1 cellular context compared by ENCODE assay signal in the genomic region with DNA sequence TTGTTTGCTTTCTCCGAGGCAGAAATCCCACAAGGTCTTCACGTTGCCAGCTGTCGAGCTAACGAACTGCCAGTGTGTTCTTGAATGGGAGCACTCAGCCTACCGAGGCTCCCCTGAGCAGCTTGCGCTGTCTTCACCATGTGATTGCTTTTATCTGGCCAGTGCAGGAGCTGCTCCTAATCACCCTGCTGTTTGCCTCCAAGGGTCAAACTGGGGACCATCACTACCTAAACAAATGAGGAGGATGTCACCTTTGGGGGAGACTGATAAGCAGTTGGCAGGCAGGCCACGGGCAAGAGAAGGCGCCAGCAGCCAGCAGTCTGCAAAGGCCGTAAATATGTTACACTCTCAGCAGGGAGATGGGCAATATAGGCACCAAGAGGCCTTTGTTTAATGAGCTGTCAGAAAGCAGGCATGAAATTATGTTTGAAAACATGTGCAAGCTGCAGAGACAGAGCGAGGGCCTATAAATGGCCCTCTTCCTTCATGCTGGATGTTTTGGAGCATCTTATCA.
TF ChIP-seq lines count a peak whose summit lies in the region.

No MANE protein-coding gene starts in this region.

TF ChIP-seq in K562, 482 proteins besides CTCF, POLR2A, EP300 and RAD21 (continued from another document and continues in another):
- TF ChIP-seq NEUROD1 (IDR thresholded peaks at IDR 0.05; ENCODE audit: borderline replicate concordance, low read depth, low read length, partially characterized antibody) = peak; percentile 85
- TF ChIP-seq, protein P1, sequence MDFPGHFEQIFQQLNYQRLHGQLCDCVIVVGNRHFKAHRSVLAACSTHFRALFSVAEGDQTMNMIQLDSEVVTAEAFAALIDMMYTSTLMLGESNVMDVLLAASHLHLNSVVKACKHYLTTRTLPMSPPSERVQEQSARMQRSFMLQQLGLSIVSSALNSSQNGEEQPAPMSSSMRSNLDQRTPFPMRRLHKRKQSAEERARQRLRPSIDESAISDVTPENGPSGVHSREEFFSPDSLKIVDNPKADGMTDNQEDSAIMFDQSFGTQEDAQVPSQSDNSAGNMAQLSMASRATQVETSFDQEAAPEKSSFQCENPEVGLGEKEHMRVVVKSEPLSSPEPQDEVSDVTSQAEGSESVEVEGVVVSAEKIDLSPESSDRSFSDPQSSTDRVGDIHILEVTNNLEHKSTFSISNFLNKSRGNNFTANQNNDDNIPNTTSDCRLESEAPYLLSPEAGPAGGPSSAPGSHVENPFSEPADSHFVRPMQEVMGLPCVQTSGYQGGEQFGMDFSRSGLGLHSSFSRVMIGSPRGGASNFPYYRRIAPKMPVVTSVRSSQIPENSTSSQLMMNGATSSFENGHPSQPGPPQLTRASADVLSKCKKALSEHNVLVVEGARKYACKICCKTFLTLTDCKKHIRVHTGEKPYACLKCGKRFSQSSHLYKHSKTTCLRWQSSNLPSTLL (IDR thresholded peaks at IDR 0.05) = no peak
- no peak for TF ChIP-seq ATF1 (CRISPR knock-in tag; IDR thresholded peaks at IDR 0.05)
- peak; percentile 67 for TF ChIP-seq ATF1 (tag; IDR thresholded peaks at IDR 0.05)
- TF ChIP-seq, protein P2, sequence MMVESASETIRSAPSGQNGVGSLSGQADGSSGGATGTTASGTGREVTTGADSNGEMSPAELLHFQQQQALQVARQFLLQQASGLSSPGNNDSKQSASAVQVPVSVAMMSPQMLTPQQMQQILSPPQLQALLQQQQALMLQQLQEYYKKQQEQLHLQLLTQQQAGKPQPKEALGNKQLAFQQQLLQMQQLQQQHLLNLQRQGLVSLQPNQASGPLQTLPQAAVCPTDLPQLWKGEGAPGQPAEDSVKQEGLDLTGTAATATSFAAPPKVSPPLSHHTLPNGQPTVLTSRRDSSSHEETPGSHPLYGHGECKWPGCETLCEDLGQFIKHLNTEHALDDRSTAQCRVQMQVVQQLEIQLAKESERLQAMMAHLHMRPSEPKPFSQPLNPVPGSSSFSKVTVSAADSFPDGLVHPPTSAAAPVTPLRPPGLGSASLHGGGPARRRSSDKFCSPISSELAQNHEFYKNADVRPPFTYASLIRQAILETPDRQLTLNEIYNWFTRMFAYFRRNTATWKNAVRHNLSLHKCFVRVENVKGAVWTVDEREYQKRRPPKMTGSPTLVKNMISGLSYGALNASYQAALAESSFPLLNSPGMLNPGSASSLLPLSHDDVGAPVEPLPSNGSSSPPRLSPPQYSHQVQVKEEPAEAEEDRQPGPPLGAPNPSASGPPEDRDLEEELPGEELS (CRISPR knock-in tag; IDR thresholded peaks at IDR 0.05; ENCODE audit: borderline replicate concordance) = no peak
- peak; percentile 55; the same call in 1 of the 2 replicates for TF ChIP-seq ZNF316 (IDR thresholded peaks at IDR 0.05)
- TF ChIP-seq, protein P3, sequence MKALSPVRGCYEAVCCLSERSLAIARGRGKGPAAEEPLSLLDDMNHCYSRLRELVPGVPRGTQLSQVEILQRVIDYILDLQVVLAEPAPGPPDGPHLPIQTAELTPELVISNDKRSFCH (CRISPR knock-in tag; IDR thresholded peaks at IDR 0.05) = no peak
- TF ChIP-seq, protein P3 (tag; IDR thresholded peaks at IDR 0.05) = no peak
- peak; percentile 30 for TF ChIP-seq TAF1 (IDR thresholded peaks at IDR 0.05; ENCODE audit: control insufficient read depth, extremely low read depth, insufficient read depth, low read length, severe bottlenecking)
- TF ChIP-seq ZNF324 (CRISPR knock-in tag; IDR thresholded peaks at IDR 0.05) = no peak
- peak; percentile 79; the same call in 1 of the 2 replicates for TF ChIP-seq NCOA1 (IDR thresholded peaks at IDR 0.05; ENCODE audit: low read depth)
- no peak for TF ChIP-seq ZNF12 (CRISPR knock-in tag; IDR thresholded peaks at IDR 0.05)
- TF ChIP-seq, protein P4, sequence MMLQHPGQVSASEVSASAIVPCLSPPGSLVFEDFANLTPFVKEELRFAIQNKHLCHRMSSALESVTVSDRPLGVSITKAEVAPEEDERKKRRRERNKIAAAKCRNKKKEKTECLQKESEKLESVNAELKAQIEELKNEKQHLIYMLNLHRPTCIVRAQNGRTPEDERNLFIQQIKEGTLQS (IDR thresholded peaks at IDR 0.05) = no peak; the same call in 1 of the 2 replicates
- TF ChIP-seq, protein P4 (CRISPR knock-in tag; conservative IDR thresholded peaks at IDR 0.05) = peak; percentile 79
- TF ChIP-seq PTBP1 (IDR thresholded peaks at IDR 0.05; ENCODE audit: low read depth, low read length) = no peak
- no peak for TF ChIP-seq SREBF2 (CRISPR knock-in tag; IDR thresholded peaks at IDR 0.05)
- peak; percentile 68 for TF ChIP-seq RB1 (IDR thresholded peaks at IDR 0.05; ENCODE audit: low read depth)
- TF ChIP-seq SNIP1 (IDR thresholded peaks at IDR 0.05; ENCODE audit: low read depth) = no peak
- no peak for TF ChIP-seq OTX1 (CRISPR knock-in tag; IDR thresholded peaks at IDR 0.05)
- no peak for TF ChIP-seq ZNF668 (CRISPR knock-in tag; IDR thresholded peaks at IDR 0.05)
- peak; percentile 86 for TF ChIP-seq HDAC3 (IDR thresholded peaks at IDR 0.05; ENCODE audit: borderline replicate concordance, partially characterized antibody)
- peak; percentile 72; the same call in 1 of the 2 replicates for TF ChIP-seq ZBED1 (IDR thresholded peaks at IDR 0.05)
- TF ChIP-seq CHD1 (IDR thresholded peaks at IDR 0.05; ENCODE audit: low read length) = no peak
- TF ChIP-seq NFRKB (IDR thresholded peaks at IDR 0.05; ENCODE audit: low read depth) = no peak
- TF ChIP-seq RBM17 (IDR thresholded peaks at IDR 0.05; ENCODE audit: borderline replicate concordance, low read depth, low read length) = no peak
- TF ChIP-seq ZNF589 (CRISPR knock-in tag; IDR thresholded peaks at IDR 0.05; ENCODE audit: low read depth) = peak; percentile 77; the same call in 1 of the 2 replicates
- TF ChIP-seq, protein P5, sequence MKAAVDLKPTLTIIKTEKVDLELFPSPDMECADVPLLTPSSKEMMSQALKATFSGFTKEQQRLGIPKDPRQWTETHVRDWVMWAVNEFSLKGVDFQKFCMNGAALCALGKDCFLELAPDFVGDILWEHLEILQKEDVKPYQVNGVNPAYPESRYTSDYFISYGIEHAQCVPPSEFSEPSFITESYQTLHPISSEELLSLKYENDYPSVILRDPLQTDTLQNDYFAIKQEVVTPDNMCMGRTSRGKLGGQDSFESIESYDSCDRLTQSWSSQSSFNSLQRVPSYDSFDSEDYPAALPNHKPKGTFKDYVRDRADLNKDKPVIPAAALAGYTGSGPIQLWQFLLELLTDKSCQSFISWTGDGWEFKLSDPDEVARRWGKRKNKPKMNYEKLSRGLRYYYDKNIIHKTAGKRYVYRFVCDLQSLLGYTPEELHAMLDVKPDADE (conservative IDR thresholded peaks at IDR 0.05; ENCODE audit: control insufficient read depth, low read depth, low read length) = peak; percentile 72; the same call in 1 of the 2 replicates
- peak in 1 of 2 experiments; percentile 60; a peak in 1 of 4 replicates for TF ChIP-seq ETV6 (IDR thresholded peaks at IDR 0.05; ENCODE audit: borderline replicate concordance in 1 of 2, low read depth in 2 of 2, low read length in 1 of 2)
- no peak for TF ChIP-seq ETV6 (CRISPR knock-in tag; IDR thresholded peaks at IDR 0.05; ENCODE audit: borderline replicate concordance)
- TF ChIP-seq RBBP5 (IDR thresholded peaks at IDR 0.05; ENCODE audit: borderline replicate concordance, insufficient read depth, low read length, poor library complexity, severe bottlenecking) = no peak
- TF ChIP-seq, protein P6, sequence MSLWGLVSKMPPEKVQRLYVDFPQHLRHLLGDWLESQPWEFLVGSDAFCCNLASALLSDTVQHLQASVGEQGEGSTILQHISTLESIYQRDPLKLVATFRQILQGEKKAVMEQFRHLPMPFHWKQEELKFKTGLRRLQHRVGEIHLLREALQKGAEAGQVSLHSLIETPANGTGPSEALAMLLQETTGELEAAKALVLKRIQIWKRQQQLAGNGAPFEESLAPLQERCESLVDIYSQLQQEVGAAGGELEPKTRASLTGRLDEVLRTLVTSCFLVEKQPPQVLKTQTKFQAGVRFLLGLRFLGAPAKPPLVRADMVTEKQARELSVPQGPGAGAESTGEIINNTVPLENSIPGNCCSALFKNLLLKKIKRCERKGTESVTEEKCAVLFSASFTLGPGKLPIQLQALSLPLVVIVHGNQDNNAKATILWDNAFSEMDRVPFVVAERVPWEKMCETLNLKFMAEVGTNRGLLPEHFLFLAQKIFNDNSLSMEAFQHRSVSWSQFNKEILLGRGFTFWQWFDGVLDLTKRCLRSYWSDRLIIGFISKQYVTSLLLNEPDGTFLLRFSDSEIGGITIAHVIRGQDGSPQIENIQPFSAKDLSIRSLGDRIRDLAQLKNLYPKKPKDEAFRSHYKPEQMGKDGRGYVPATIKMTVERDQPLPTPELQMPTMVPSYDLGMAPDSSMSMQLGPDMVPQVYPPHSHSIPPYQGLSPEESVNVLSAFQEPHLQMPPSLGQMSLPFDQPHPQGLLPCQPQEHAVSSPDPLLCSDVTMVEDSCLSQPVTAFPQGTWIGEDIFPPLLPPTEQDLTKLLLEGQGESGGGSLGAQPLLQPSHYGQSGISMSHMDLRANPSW (CRISPR knock-in tag; IDR thresholded peaks at IDR 0.05) = no peak
- peak; percentile 80; the same call in 1 of the 2 replicates for TF ChIP-seq FOXJ2 (tag; IDR thresholded peaks at IDR 0.05)
- TF ChIP-seq, protein P7, sequence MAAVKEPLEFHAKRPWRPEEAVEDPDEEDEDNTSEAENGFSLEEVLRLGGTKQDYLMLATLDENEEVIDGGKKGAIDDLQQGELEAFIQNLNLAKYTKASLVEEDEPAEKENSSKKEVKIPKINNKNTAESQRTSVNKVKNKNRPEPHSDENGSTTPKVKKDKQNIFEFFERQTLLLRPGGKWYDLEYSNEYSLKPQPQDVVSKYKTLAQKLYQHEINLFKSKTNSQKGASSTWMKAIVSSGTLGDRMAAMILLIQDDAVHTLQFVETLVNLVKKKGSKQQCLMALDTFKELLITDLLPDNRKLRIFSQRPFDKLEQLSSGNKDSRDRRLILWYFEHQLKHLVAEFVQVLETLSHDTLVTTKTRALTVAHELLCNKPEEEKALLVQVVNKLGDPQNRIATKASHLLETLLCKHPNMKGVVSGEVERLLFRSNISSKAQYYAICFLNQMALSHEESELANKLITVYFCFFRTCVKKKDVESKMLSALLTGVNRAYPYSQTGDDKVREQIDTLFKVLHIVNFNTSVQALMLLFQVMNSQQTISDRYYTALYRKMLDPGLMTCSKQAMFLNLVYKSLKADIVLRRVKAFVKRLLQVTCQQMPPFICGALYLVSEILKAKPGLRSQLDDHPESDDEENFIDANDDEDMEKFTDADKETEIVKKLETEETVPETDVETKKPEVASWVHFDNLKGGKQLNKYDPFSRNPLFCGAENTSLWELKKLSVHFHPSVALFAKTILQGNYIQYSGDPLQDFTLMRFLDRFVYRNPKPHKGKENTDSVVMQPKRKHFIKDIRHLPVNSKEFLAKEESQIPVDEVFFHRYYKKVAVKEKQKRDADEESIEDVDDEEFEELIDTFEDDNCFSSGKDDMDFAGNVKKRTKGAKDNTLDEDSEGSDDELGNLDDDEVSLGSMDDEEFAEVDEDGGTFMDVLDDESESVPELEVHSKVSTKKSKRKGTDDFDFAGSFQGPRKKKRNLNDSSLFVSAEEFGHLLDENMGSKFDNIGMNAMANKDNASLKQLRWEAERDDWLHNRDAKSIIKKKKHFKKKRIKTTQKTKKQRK (IDR thresholded peaks at IDR 0.05; ENCODE audit: borderline replicate concordance, low read depth, low read length) = no peak
- TF ChIP-seq ELF4 (CRISPR knock-in tag; IDR thresholded peaks at IDR 0.05) = no peak
- no peak for TF ChIP-seq FOXK1 (CRISPR knock-in tag; IDR thresholded peaks at IDR 0.05; ENCODE audit: borderline replicate concordance)
- TF ChIP-seq, protein P8, sequence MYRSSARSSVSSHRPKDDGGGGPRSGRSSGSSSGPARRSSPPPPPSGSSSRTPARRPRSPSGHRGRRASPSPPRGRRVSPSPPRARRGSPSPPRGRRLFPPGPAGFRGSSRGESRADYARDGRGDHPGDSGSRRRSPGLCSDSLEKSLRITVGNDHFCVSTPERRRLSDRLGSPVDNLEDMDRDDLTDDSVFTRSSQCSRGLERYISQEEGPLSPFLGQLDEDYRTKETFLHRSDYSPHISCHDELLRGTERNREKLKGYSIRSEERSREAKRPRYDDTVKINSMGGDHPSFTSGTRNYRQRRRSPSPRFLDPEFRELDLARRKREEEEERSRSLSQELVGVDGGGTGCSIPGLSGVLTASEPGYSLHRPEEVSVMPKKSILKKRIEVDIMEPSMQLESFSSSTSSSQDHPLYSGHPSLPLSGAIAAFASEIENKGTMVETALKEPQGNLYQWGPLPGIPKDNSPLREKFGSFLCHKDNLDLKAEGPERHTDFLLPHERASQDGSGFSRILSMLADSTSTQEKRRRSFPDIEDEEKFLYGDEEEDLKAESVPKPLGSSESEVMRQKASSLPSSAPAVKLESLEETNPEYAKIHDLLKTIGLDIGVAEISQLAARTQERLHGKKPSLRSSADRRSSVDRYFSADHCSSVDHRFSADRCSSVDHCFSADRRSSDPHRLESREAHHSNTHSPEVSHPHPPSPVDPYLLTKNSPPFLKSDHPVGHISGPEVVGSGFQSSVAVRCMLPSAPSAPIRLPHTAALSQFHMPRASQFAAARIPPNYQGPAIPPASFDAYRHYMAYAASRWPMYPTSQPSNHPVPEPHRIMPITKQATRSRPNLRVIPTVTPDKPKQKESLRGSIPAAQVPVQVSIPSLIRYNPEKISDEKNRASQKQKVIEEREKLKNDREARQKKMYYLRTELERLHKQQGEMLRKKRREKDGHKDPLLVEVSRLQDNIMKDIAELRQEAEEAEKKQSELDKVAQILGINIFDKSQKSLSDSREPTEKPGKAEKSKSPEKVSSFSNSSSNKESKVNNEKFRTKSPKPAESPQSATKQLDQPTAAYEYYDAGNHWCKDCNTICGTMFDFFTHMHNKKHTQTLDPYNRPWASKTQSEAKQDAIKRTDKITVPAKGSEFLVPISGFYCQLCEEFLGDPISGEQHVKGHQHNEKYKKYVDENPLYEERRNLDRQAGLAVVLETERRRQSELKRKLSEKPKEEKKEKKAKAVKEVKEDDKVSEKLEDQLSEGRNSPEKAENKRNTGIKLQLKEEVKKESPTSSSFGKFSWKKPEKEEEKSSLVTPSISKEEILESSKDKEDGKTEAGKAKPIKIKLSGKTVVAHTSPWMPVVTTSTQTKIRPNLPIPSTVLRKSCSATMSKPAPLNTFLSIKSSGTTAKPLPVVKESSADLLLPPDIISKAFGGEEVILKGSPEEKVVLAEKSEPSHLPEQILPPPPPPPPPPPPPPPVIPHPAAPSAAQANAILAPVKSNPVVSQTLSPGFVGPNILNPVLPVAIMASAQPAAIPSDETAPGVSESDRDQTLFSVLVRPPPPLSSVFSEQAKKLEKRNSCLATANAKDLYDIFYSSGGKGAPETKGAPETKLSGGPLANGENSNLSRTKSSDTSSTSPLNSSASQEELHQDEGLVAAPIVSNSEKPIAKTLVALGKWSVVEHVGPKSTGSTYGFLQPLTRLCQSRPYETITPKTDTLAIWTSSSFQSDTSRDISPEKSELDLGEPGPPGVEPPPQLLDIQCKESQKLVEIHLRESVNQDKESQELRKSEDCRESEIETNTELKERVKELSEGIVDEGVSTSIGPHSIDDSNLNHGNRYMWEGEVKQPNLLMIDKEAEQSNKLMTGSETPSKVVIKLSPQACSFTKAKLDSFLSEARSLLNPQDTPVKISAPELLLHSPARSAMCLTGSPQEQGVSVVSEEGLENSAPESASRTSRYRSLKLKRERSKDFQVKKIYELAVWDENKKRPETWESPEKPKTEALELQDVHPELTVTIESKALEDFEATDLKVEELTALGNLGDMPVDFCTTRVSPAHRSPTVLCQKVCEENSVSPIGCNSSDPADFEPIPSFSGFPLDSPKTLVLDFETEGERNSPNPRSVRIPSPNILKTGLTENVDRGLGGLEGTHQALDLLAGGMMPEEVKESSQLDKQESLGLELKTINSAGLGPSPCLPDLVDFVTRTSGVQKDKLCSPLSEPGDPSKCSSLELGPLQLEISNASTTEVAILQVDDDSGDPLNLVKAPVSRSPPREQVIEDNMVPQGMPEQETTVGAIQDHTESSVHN (IDR thresholded peaks at IDR 0.05; ENCODE audit: borderline replicate concordance in 1 of 2, low read depth in 1 of 2) = no peak
